ENCODE assay signal across 15 cellular contexts in genomic region chr10:19592276-19592675, GRCh38.
DNase-seq lines count a peak whose midpoint lies in the region; FAIRE-seq and TF ChIP-seq lines count a peak whose summit lies in the region.
"Had no signal": no experiment of that assay in that cellular context is flagged by ENCODE, and none has a peak within 500 bp of the region (broad histone marks: within the 10 kb centered on the region; RNA-seq: fewer than 3 reads in every experiment).

No MANE protein-coding gene starts in this region.

- H3K4me3 ChIP-seq in epithelial cell of proximal tubule (ENCODE audit: low read depth, low read length): no peak overlapping the region
- H3K4me3 ChIP-seq: BLaER1, smooth muscle cell, testis had no signal

- no peak for TF ChIP-seq POLR2A in H54 (IDR thresholded peaks at IDR 0.05; ENCODE audit: low read depth, low read length)

- peak; percentile 45 for FAIRE-seq in H54 (lab: Jason Lieb, UNC)

- peak; percentile 12 for DNase-seq in H54 (ENCODE audit: insufficient read length, low spot score)
- DNase-seq in RKO (ENCODE audit: low spot score): peak; percentile 30
- DNase-seq in epithelial cell of proximal tubule (ENCODE audit: low read depth): peak; percentile 39
- peak; percentile 78 for DNase-seq in renal cortical epithelial cell (ENCODE audit: low read depth)
- no peak for DNase-seq in NCI-H1417 (lab: John Stamatoyannopoulos, UW)
- no peak for DNase-seq in anterior cingulate cortex (lab: John Stamatoyannopoulos, UW)
- DNase-seq in NAMALWA (ENCODE audit: low spot score): no peak
- DNase-seq: DMS153; effector memory CD4-positive, alpha-beta T cell; naive B cell; NCI-H1105 treated with DMSO at 0.1 percent for 48 hours; SIG-M5; testis had no signal

- TF ChIP-seq CTCF in epithelial cell of proximal tubule (conservative IDR thresholded peaks at IDR 0.05; ENCODE audit: low read depth, low read length): no peak

Comparison
In these comparisons a context has a peak if more than half of its experiments do, and no peak if none do; other contexts are left out.
1. DNase-seq: peak in H54 (single experiment), RKO (single experiment), epithelial cell of proximal tubule (single experiment) and renal cortical epithelial cell (single experiment); none in NCI-H1417 (0 of 3), anterior cingulate cortex (0 of 58) and NAMALWA (single experiment).